1 cellular context compared by ENCODE assay signal in genomic region chr1:24795236-24795635, GRCh38.
TF ChIP-seq lines count a peak whose summit lies in the region.

No MANE protein-coding gene starts in this region.

TF ChIP-seq in GM23338, 12 proteins besides CTCF, POLR2A, EP300 and RAD21 (continued from another document):
- TF ChIP-seq ZNF462 (CRISPR knock-in tag; IDR thresholded peaks at IDR 0.05) (no peak), CREB1 (CRISPR knock-in tag; IDR thresholded peaks at IDR 0.05; ENCODE audit: low read depth) (no peak), STAT1 (IDR thresholded peaks at IDR 0.05; ENCODE audit: unreplicated experiment) (no peak)
TF ChIP-seq in GM23338: peak in this region for 0.
